In genomic region chr6:7589949-7590917, GRCh38 we compare ENCODE assay signal across 8 cellular contexts. TPM values are rescaled to one million over a fixed set of nuclear protein-coding genes. Genes with fewer than 3 reads are reported as not detected.
DNase-seq lines count a peak whose midpoint lies in the region; ATAC-seq and TF ChIP-seq lines count a peak whose summit lies in the region.

SNRNP48 (plus strand) TSS chr6:7590198; CDS start chr6:7590258, 60 bp downstream.

- peaks cover 0 to 19% (median 0%) of the 10 kb centered on the region in 4 donors for H3K4me1 ChIP-seq in right lobe of liver

- no peaks in the 10 kb centered on the region for H3K27me3 ChIP-seq in dorsolateral prefrontal cortex
- H3K27me3 ChIP-seq in right lobe of liver = no peaks in the 10 kb centered on the region

- H3K4me3 ChIP-seq in dorsolateral prefrontal cortex (peak within 1 kb of the TSS; percentile 48 to 99 (median 94)), right lobe of liver (peak within 1 kb of the TSS; percentile 92 to 96 (median 92))

- DNase-seq in NCI-H774 (lab: John Stamatoyannopoulos, UW) (peak; percentile 88), dorsolateral prefrontal cortex (peak; percentile 89 to 95 (median 94)), right lobe of liver (peak; percentile 94 to 95 (median 95))
- peak; percentile 85 to 90 for DNase-seq in activated CD4-positive, alpha-beta T cell treated with anti-CD3 and anti-CD28 coated beads, Interleukin-2, amount 50 U/mL, for 4 hours
- DNase-seq in stimulated activated CD4-positive, alpha-beta T cell treated with anti-CD3 and anti-CD28 coated beads, Interleukin-4, amount 100 ng/mL, for 4 hours = peak; percentile 87 to 88

- ATAC-seq in GM19395 (IDR thresholded peaks at IDR 0.05; ENCODE audit: unreplicated experiment) (peak; percentile 99), HG03565 (IDR thresholded peaks at IDR 0.05; ENCODE audit: unreplicated experiment) (peak; percentile 99), right lobe of liver (peak; percentile 97 to 99 (median 98))

- peak; percentile 67 for TF ChIP-seq POLR2A in right lobe of liver (IDR thresholded peaks at IDR 0.05)

- WGBS in right lobe of liver (ENCODE audit: insufficient coverage, low coverage, low lambda C conversion rate, missing lambda C conversion rate) = under 1% methylated on average over 23 of the region's 72 CpGs

- intact Hi-C loops in dorsolateral prefrontal cortex (cut with DNase I) = loop anchor here (2.0 kb wide), 1 partner anchor 277 kb away; the partner anchor contains the start of gene SSR1 (in 2 of the 2)
- intact Hi-C loops in right lobe of liver (cut with DNase I) = no loop called here

- TF ChIP-seq CTCF in C4-2B (conservative IDR thresholded peaks at IDR 0.05) (no peak), dorsolateral prefrontal cortex (IDR thresholded peaks at IDR 0.05 in 54 of 56, conservative IDR thresholded peaks at IDR 0.05 in 2 of 56; ENCODE audit: low read depth in 1 of 56, partially characterized antibody in 56 of 56) (peak in 28 of 56 donors; percentile 5 to 54 (median 22)), right lobe of liver (IDR thresholded peaks at IDR 0.05) (no peak)

- peak within 1 kb of the TSS; percentile 83 for H3K27ac ChIP-seq in C4-2B
- H3K27ac ChIP-seq in dorsolateral prefrontal cortex = peak within 1 kb of the TSS in 51 of 59 donors; percentile 15 to 87 (median 60)
- H3K27ac ChIP-seq in right lobe of liver = peak within 1 kb of the TSS; percentile 48 to 68 (median 63)

- H3K9me3 ChIP-seq in right lobe of liver = no peaks in the 10 kb centered on the region

- peaks cover 0 to 13% (median 5%) of the 10 kb centered on the region in 4 donors for H3K36me3 ChIP-seq in right lobe of liver

RNA-seq across cellular contexts. Expression of gene SNRNP48, which starts in this region (rescaled TPM):
- total RNA-seq in dorsolateral prefrontal cortex = 10 to 100 TPM in 102 of 120 experiments, 1 to 10 TPM in 18; 7.9 to 25.1 (median 12.6) TPM
- 10 to 100 TPM in 1 of 6 experiments, 1 to 10 TPM in 5; 4.7 to 13.7 (median 7.0) TPM for total RNA-seq in right lobe of liver

Comparison
In these comparisons a context has a peak if more than half of its experiments do, and no peak if none do; other contexts are left out.
1. Peak in every context shown above with its lines: DNase-seq, ATAC-seq, H3K4me3 ChIP-seq and H3K27ac ChIP-seq.
2. intact Hi-C loops: an anchor here in dorsolateral prefrontal cortex (2.0 kb wide); none called in right lobe of liver.